Comparison of ENCODE assay signal across 1 cellular context in the genomic region with DNA sequence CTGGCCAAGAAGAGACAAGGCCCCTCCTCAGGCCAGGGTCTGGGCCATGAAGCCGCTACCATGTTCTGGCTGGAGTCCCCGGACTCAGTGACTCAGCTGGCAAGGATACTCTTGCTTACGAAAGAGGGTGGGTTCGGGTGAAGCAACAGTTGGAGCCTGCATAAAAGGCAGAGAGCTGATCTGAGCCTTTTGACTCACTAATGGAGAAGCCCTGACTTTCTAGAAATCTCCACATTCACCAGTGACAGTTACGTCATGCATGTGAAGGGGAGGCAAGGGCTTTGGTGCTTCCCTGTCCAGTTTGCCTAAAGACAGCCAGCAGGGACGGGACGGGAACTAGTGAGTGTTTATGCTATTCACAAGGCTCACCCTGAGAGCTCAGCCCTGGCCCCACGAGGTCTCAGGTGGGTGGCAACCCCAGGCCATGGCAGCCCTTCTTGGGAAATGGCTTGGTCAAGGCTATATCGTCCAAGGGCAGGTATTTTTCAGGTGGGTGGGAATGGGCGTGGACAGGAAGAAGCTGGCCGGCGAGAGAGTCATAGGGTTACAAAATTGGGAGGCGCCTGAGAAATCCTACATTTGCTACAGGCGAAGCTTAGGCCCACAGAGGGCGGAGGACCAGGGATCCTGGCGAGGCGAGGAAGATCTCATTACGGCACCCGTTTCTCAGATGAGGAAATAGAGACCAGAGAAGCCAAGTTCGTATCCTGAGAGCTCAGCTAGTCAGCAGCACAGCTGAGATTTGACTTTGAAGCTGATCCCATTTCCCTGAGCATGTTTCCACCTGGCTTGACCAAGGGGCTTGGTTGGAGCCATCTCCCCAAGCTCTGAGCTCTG.
TF ChIP-seq lines count a peak whose summit lies in the region.

No MANE protein-coding gene starts in this region.

TF ChIP-seq in H1, 55 proteins besides CTCF, POLR2A, EP300 and RAD21 (continued from another document):
- TF ChIP-seq SIX5 (IDR thresholded peaks at IDR 0.05; ENCODE audit: low read depth, low read length): no peak
- TF ChIP-seq PHF8 (conservative IDR thresholded peaks at IDR 0.05; ENCODE audit: low read depth, low read length): no peak
- no peak for TF ChIP-seq TEAD4 (IDR thresholded peaks at IDR 0.05; ENCODE audit: low read depth, low read length)
- no peak for TF ChIP-seq KDM4A (IDR thresholded peaks at IDR 0.05; ENCODE audit: low read depth, low read length, severe bottlenecking)
- TF ChIP-seq GTF2F1 (IDR thresholded peaks at IDR 0.05; ENCODE audit: borderline replicate concordance, low read depth, low read length): no peak
- TF ChIP-seq SIN3A (conservative IDR thresholded peaks at IDR 0.05 in 1 of 2, IDR thresholded peaks at IDR 0.05 in 1 of 2; ENCODE audit: low read depth in 1 of 2, low read length in 2 of 2): no peak
- TF ChIP-seq SP1 (IDR thresholded peaks at IDR 0.05; ENCODE audit: low read depth, low read length): no peak
- TF ChIP-seq ASH2L (IDR thresholded peaks at IDR 0.05; ENCODE audit: low read length): no peak
- no peak for TF ChIP-seq HDAC2 (IDR thresholded peaks at IDR 0.05; ENCODE audit: borderline replicate concordance in 1 of 2, low read depth in 2 of 2, low read length in 2 of 2)
- TF ChIP-seq EGR1 (IDR thresholded peaks at IDR 0.05; ENCODE audit: borderline replicate concordance, low read depth, low read length): no peak
